ENCODE assay signal across 1 cellular context in genomic region chr5:9034671-9035070, GRCh38.
TF ChIP-seq lines count a peak whose summit lies in the region.

No MANE protein-coding gene starts in this region.

TF ChIP-seq in IMR-90, 13 proteins besides CTCF, POLR2A, EP300 and RAD21:
- peak; percentile 60; the same call in 1 of the 2 replicates for TF ChIP-seq CEBPB (IDR thresholded peaks at IDR 0.05; ENCODE audit: low read depth, low read length)
- TF ChIP-seq SMC3 (IDR thresholded peaks at IDR 0.05; ENCODE audit: low read depth, low read length), result no peak
